In genomic region chr15:67032608-67033007, GRCh38 we compare ENCODE assay signal across 24 cellular contexts. TPM values are rescaled to one million over a fixed set of nuclear protein-coding genes. Genes with fewer than 3 reads are reported as not detected.
DNase-seq lines count a peak whose midpoint lies in the region; ATAC-seq, FAIRE-seq and TF ChIP-seq lines count a peak whose summit lies in the region.
"Had no signal": no experiment of that assay in that cellular context is flagged by ENCODE, and none has a peak within 500 bp of the region (broad histone marks: within the 10 kb centered on the region; RNA-seq: fewer than 3 reads in every experiment).

No MANE protein-coding gene starts in this region.

- H3K23ac ChIP-seq in H1 (ENCODE audit: insufficient read length) (no peak overlapping the region), neuronal stem cell (ENCODE audit: low read depth, low read length, poor library complexity) (no peak overlapping the region)

- H3K4me1 ChIP-seq in HepG2 (ENCODE audit: insufficient read depth, low read length) (peaks cover 41% of the 10 kb centered on the region), right lobe of liver (peaks cover 0 to 22% (median 5%) of the 10 kb centered on the region in 4 donors), HEK293 (ENCODE audit: control insufficient read depth, insufficient read depth, low read length) (peaks cover 9% of the 10 kb centered on the region), H1 (replicated peaks in 1 of 4; ENCODE audit: control insufficient read depth in 3 of 4, insufficient read depth in 4 of 4, low read length in 3 of 4) (peaks cover 11 to 42% (median 26%) of the 10 kb centered on the region in 4 experiments), neuronal stem cell (ENCODE audit: control insufficient read depth in 2 of 2, insufficient read depth in 1 of 2, low read depth in 1 of 2, low read length in 2 of 2) (peaks cover 31 to 39% of the 10 kb centered on the region in 2 donors), kidney (ENCODE audit: control insufficient read depth in 1 of 2, insufficient read depth in 1 of 2, low read depth in 1 of 2, low read length in 2 of 2) (peaks cover 7 to 14% of the 10 kb centered on the region in 2 donors)

- H3K4me2 ChIP-seq in HepG2 (ENCODE audit: low read depth, low read length) (no peak overlapping the region), H1 (ENCODE audit: insufficient read depth in 1 of 2, low read depth in 2 of 2, low read length in 2 of 2) (peak overlapping the region; percentile 68 to 70; a peak in 2 of 4 replicates), neuronal stem cell (ENCODE audit: insufficient read depth, low read length, poor library complexity, severe bottlenecking) (no peak overlapping the region)

- TF ChIP-seq CTCF in HepG2 (CRISPR knock-in tag; IDR thresholded peaks at IDR 0.05) (no peak), right lobe of liver (IDR thresholded peaks at IDR 0.05) (no peak), HEK293 (tag by site-specific recombination; IDR thresholded peaks at IDR 0.05) (no peak), H1 (IDR thresholded peaks at IDR 0.05; ENCODE audit: control extremely low read depth in 1 of 3, insufficient read depth in 1 of 3, low read depth in 1 of 3, low read length in 3 of 3) (no peak), kidney (IDR thresholded peaks at IDR 0.05; ENCODE audit: borderline replicate concordance, extremely low read depth, insufficient read depth) (no peak), GM20000 (IDR thresholded peaks at IDR 0.05; ENCODE audit: extremely low read depth, missing control alignments) (no peak)

- POLR2A ChIA-PET in HepG2 (lab: Yijun Ruan, JAX) (no interaction called here), HEK293 (lab: Yijun Ruan, JAX) (interaction anchor here (0.8 kb wide), 1 partner anchor 15 kb away, joined by 3 read pairs; no protein-coding TSS in a partner anchor), H1 (lab: Charles Lee; ENCODE audit: partially characterized antibody) (interaction anchor here (0.6 to 3.1 kb wide), 4 partner anchors 14 to 1209 kb away, joined by 3 to 16 read pairs (median 7); partner anchors contain the start of gene SMAD3)

- TF ChIP-seq EP300 in HepG2 (IDR thresholded peaks at IDR 0.05; ENCODE audit: low read depth in 2 of 2, low read length in 2 of 2) (no peak), HepG2 (CRISPR knock-in tag; IDR thresholded peaks at IDR 0.05; ENCODE audit: borderline replicate concordance) (no peak), H1 (IDR thresholded peaks at IDR 0.05; ENCODE audit: borderline replicate concordance in 1 of 2, low read depth in 2 of 2, low read length in 2 of 2) (no peak)

- H3K27me3 ChIP-seq in HepG2 (ENCODE audit: control insufficient read depth in 1 of 2, insufficient read depth in 2 of 2, low read length in 2 of 2) (no peaks in the 10 kb centered on the region), right lobe of liver (no peaks in the 10 kb centered on the region), H1 (replicated peaks in 1 of 4; ENCODE audit: control insufficient read depth in 3 of 4, extremely low read depth in 1 of 4, insufficient read depth in 3 of 4, low read length in 3 of 4) (peaks cover 2 to 34% (median 25%) of the 10 kb centered on the region in 4 experiments), neuronal stem cell (ENCODE audit: control insufficient read depth in 3 of 3, insufficient read depth in 3 of 3, low read depth in 1 of 3, low read length in 3 of 3) (peaks cover 0 to 17% (median 0%) of the 10 kb centered on the region in 3 experiments)
- H3K27me3 ChIP-seq: SJSA1 had no signal

- H2BK20ac ChIP-seq in H1 (ENCODE audit: low read length), result peak overlapping the region; percentile 69

- H4K20me1 ChIP-seq in HepG2 (ENCODE audit: insufficient read depth, low read length), result peaks cover 13% of the 10 kb centered on the region
- no peaks in the 10 kb centered on the region for H4K20me1 ChIP-seq in H1 (replicated peaks in 1 of 2; ENCODE audit: control insufficient read depth in 1 of 2, insufficient read depth in 2 of 2, low read length in 2 of 2)

- no peak for FAIRE-seq in HepG2 (lab: Jason Lieb, UNC)
- FAIRE-seq in H1 (lab: Jason Lieb, UNC), result no peak
- FAIRE-seq in kidney (lab: Jason Lieb, UNC), result no peak
- FAIRE-seq: A204.1, G401.6, H54 had no signal

- CTCF ChIA-PET in HepG2 (lab: Yijun Ruan, JAX; ENCODE audit: low intra/inter-chr PET ratio, low total read pairs), result no interaction called here
- CTCF ChIA-PET in HEK293 (lab: Yijun Ruan, JAX), result no interaction called here
- CTCF ChIA-PET in H1 (lab: Charles Lee; ENCODE audit: partially characterized antibody), result interaction anchor here (1.0 to 1.8 kb wide), 6 partner anchors 12 to 272 kb away, joined by 3 to 5 read pairs (median 3); no protein-coding TSS in a partner anchor

- H2AFZ ChIP-seq in HepG2 (ENCODE audit: low read length) (no peak overlapping the region), H1 (ENCODE audit: low read length) (no peak overlapping the region), neuronal stem cell (ENCODE audit: low read length) (no peak overlapping the region)

- H3K18ac ChIP-seq in H1 (ENCODE audit: extremely low read depth, low read length) (0 out of 2 replicates have a peak overlapping the region, but pooled peaks have one; percentile 17), neuronal stem cell (ENCODE audit: low read length) (peak overlapping the region; percentile 4)

- no peak overlapping the region for H4K5ac ChIP-seq in H1 (ENCODE audit: insufficient read length, low read depth, low read length)

- intact Hi-C loops in HepG2 (cut with micrococcal nuclease; ENCODE audit: unreplicated experiment), result no loop called here
- intact Hi-C loops in right lobe of liver (cut with DNase I), result no loop called here
- intact Hi-C loops in kidney (cut with DNase I), result no loop called here

- H3K9ac ChIP-seq in HepG2 (ENCODE audit: insufficient read depth, low read depth, low read length), result no peak overlapping the region
- no peak overlapping the region for H3K9ac ChIP-seq in H1 (replicated peaks in 1 of 4; ENCODE audit: extremely low read depth in 1 of 4, low read depth in 3 of 4, low read length in 3 of 4)
- no peak overlapping the region for H3K9ac ChIP-seq in neuronal stem cell (ENCODE audit: low read depth, low read length, poor library complexity)
- H3K9ac ChIP-seq in kidney (ENCODE audit: low read length in 2 of 2), result no peak overlapping the region

- DNase-seq in HepG2 (ENCODE audit: low spot score), result no peak
- no peak for DNase-seq in right lobe of liver
- no peak for DNase-seq in H1 (ENCODE audit: low read depth in 1 of 2, low spot score in 2 of 2)
- no peak for DNase-seq in neuronal stem cell (ENCODE audit: low spot score)
- DNase-seq in kidney, result no peak
- no peak for DNase-seq in GM20000 (ENCODE audit: low spot score)
- DNase-seq in stimulated activated CD4-positive, alpha-beta T cell treated with anti-CD3 and anti-CD28 coated beads, Interleukin-1b, Interleukin-23, amount 100 ng/mL, for 48 hours, result no peak
- DNase-seq: C1 segment of cervical spinal cord, Caco-2, HFFc6, Karpas-422, NCI-H1092 treated with DMSO at 0.1 percent for 48 hours, NCI-H1436, NCI-H187, NCI-H2081 treated with DMSO at 0.1 percent for 48 hours, NCI-H2171 treated with DMSO at 0.1 percent for 48 hours, NCI-H345, NCI-H524, NCI-H748 treated with DMSO at 0.1 percent for 48 hours had no signal

- BruUV-seq in HepG2 (replicated peaks; lab: Mats Ljungman, UMichigan), result no TSS peak

- peaks cover 0 to 1% of the 10 kb centered on the region in 2 experiments; a peak in 1 of 5 replicates for H3K36me3 ChIP-seq in HepG2 (replicated peaks in 1 of 2; ENCODE audit: control insufficient read depth in 1 of 2, insufficient read depth in 2 of 2, low read length in 2 of 2)
- H3K36me3 ChIP-seq in right lobe of liver, result no peaks in the 10 kb centered on the region
- no peaks in the 10 kb centered on the region for H3K36me3 ChIP-seq in HEK293 (ENCODE audit: control insufficient read depth in 2 of 2, insufficient read depth in 1 of 2, low read length in 2 of 2)
- H3K36me3 ChIP-seq in H1 (ENCODE audit: control insufficient read depth in 2 of 4, insufficient read depth in 4 of 4, low read length in 3 of 4), result no peaks in the 10 kb centered on the region
- H3K36me3 ChIP-seq in neuronal stem cell (replicated peaks in 1 of 2; ENCODE audit: control insufficient read depth in 2 of 2, insufficient read depth in 2 of 2, low read length in 2 of 2), result no peaks in the 10 kb centered on the region
- H3K36me3 ChIP-seq in kidney (ENCODE audit: control insufficient read depth in 1 of 2, insufficient read depth in 2 of 2, low read length in 2 of 2), result no peaks in the 10 kb centered on the region
- H3K36me3 ChIP-seq: SJSA1 had no signal

- H3K79me1 ChIP-seq in H1 (ENCODE audit: low read depth, low read length) (no peaks in the 10 kb centered on the region; the same call in 1 of the 2 replicates), neuronal stem cell (ENCODE audit: low read depth, low read length) (no peaks in the 10 kb centered on the region)

- peak overlapping the region; percentile 3 for H4K91ac ChIP-seq in H1 (replicated peaks; ENCODE audit: insufficient read length, low read length)
- no peak overlapping the region for H4K91ac ChIP-seq in neuronal stem cell (ENCODE audit: low read depth, low read length, poor library complexity)

- in situ Hi-C loops in HepG2 (cut with HindIII; ENCODE audit: extremely low pct_ligation_motif_present, low pct_unique_long_range_greater_than_20kb), result no loop called here

- no peak overlapping the region for H3K4me3 ChIP-seq in HepG2 (replicated peaks in 1 of 3; ENCODE audit: insufficient read depth in 1 of 3, low read depth in 2 of 3, low read length in 3 of 3)
- no peak overlapping the region for H3K4me3 ChIP-seq in right lobe of liver
- no peak overlapping the region for H3K4me3 ChIP-seq in HEK293 (ENCODE audit: low read depth, low read length)
- 0 out of 8 replicates have a peak overlapping the region, but pooled peaks of 1 of the 4 experiments have one; percentile 50 for H3K4me3 ChIP-seq in H1 (ENCODE audit: extremely low read depth in 1 of 4, insufficient read depth in 2 of 4, low read depth in 3 of 4, low read length in 4 of 4)
- H3K4me3 ChIP-seq in neuronal stem cell (ENCODE audit: low read length in 2 of 2), result no peak overlapping the region
- H3K4me3 ChIP-seq in kidney (ENCODE audit: low read length in 2 of 2), result no peak overlapping the region
- H3K4me3 ChIP-seq: SJSA1 had no signal

- H3K27ac ChIP-seq in HepG2 (ENCODE audit: extremely low read length, insufficient read depth, low read length) (no peak overlapping the region), right lobe of liver (no peak overlapping the region), HEK293 (ENCODE audit: extremely low read depth, low read depth, low read length) (no peak overlapping the region), H1 (ENCODE audit: low read depth, low read length) (no peak overlapping the region), neuronal stem cell (replicated peaks; ENCODE audit: low read length) (no peak overlapping the region), kidney (ENCODE audit: low read depth in 2 of 2, low read length in 2 of 2) (no peak overlapping the region)
- H3K27ac ChIP-seq: SJSA1 had no signal

- H3K9me3 ChIP-seq in HepG2 (ENCODE audit: low read length), result no peaks in the 10 kb centered on the region
- H3K9me3 ChIP-seq in right lobe of liver, result no peaks in the 10 kb centered on the region
- no peaks in the 10 kb centered on the region for H3K9me3 ChIP-seq in HEK293 (ENCODE audit: control insufficient read depth, insufficient read depth, low read depth, low read length)
- no peaks in the 10 kb centered on the region for H3K9me3 ChIP-seq in H1 (ENCODE audit: insufficient read depth in 2 of 2, low read depth in 1 of 2, low read length in 1 of 2)
- no peaks in the 10 kb centered on the region for H3K9me3 ChIP-seq in neuronal stem cell (replicated peaks in 1 of 2; ENCODE audit: control insufficient read depth in 2 of 2, insufficient read depth in 1 of 2, low read depth in 1 of 2, low read length in 2 of 2)
- H3K9me3 ChIP-seq in kidney (ENCODE audit: control insufficient read depth in 1 of 2, low read length in 2 of 2), result no peaks in the 10 kb centered on the region
- H3K9me3 ChIP-seq: Caco-2, SJSA1 had no signal

- H2BK12ac ChIP-seq in H1 (ENCODE audit: low read depth, low read length) (peak overlapping the region; percentile 99), neuronal stem cell (ENCODE audit: low read length) (no peak overlapping the region)

- H2BK5ac ChIP-seq in H1 (ENCODE audit: low read depth, low read length), result peak overlapping the region; percentile 72; the same call in 1 of the 2 replicates
- H2BK5ac ChIP-seq in neuronal stem cell (ENCODE audit: low read length), result no peak overlapping the region

- H2AK5ac ChIP-seq in H1 (ENCODE audit: low read depth, low read length) (peak overlapping the region; percentile 76; the same call in 1 of the 2 replicates), neuronal stem cell (ENCODE audit: low read depth, low read length) (peak overlapping the region; percentile 96)

- H3K56ac ChIP-seq in H1 (replicated peaks; ENCODE audit: insufficient read length, low read depth, low read length), result no peak overlapping the region

- H3K79me2 ChIP-seq in HepG2 (ENCODE audit: insufficient read depth, low read length) (no peaks in the 10 kb centered on the region), H1 (ENCODE audit: control insufficient read depth in 1 of 2, insufficient read depth in 2 of 2, low read length in 2 of 2) (no peaks in the 10 kb centered on the region)

- no peaks in the 10 kb centered on the region; the same call in 1 of the 2 replicates for H3K23me2 ChIP-seq in H1 (ENCODE audit: low read depth, low read length)

- H2BK120ac ChIP-seq in H1 (replicated peaks; ENCODE audit: low read depth, low read length) (peak overlapping the region; percentile 26), neuronal stem cell (ENCODE audit: low read depth, low read length) (no peak overlapping the region)

- H2BK15ac ChIP-seq in H1 (ENCODE audit: low read length) (peak overlapping the region; percentile 5; the same call in 1 of the 2 replicates), neuronal stem cell (ENCODE audit: low read length) (no peak overlapping the region)

- H3K14ac ChIP-seq in H1 (ENCODE audit: insufficient read length) (no peak overlapping the region), neuronal stem cell (ENCODE audit: low read length) (no peak overlapping the region)

- peak overlapping the region; percentile 49 for H3K4ac ChIP-seq in H1 (replicated peaks; ENCODE audit: insufficient read length, low read depth, low read length)
- H3K4ac ChIP-seq in neuronal stem cell (ENCODE audit: low read length), result no peak overlapping the region

- 90% methylated on average over 3 of the region's 3 CpGs for WGBS in HepG2 (ENCODE audit: low lambda C conversion rate)
- WGBS in right lobe of liver (ENCODE audit: insufficient coverage, low coverage, low lambda C conversion rate, missing lambda C conversion rate), result 84% methylated on average over 3 of the region's 3 CpGs
- WGBS in H1 (ENCODE audit: extremely low coverage in 1 of 2, insufficient coverage in 1 of 2, insufficient read length in 1 of 2, insufficient replicate concordance in 2 of 2, low coverage in 1 of 2, low lambda C conversion rate in 2 of 2, missing lambda C conversion rate in 1 of 2), 2 experiments, result 85% methylated on average over 3 of the region's 3 CpGs; no CpG with 5 or more reads in 1 of the 2 experiments
- no CpG with 5 or more reads among the region's 3 CpGs for WGBS in neuronal stem cell (ENCODE audit: extremely low coverage in 2 of 2, insufficient read length in 2 of 2, insufficient replicate concordance in 1 of 2), 2 donors

- no peak for TF ChIP-seq POLR2A in HepG2 (IDR thresholded peaks at IDR 0.05; ENCODE audit: insufficient read depth in 1 of 2, low read depth in 2 of 2, low read length in 2 of 2)
- no peak for TF ChIP-seq POLR2A in right lobe of liver (IDR thresholded peaks at IDR 0.05)
- no peak for TF ChIP-seq POLR2A in H1 (IDR thresholded peaks at IDR 0.05; ENCODE audit: control extremely low read depth in 1 of 2, low read depth in 2 of 2, low read length in 2 of 2)

- no peak for TF ChIP-seq RAD21 in HepG2 (CRISPR knock-in tag; IDR thresholded peaks at IDR 0.05)
- TF ChIP-seq RAD21 in H1 (IDR thresholded peaks at IDR 0.05 in 1 of 2, conservative IDR thresholded peaks at IDR 0.05 in 1 of 2; ENCODE audit: low read depth in 2 of 2, low read length in 2 of 2), result no peak

- ATAC-seq in HepG2 (no peak), right lobe of liver (no peak)

- H4K8ac ChIP-seq in H1 (ENCODE audit: extremely low read depth, insufficient read depth, low read length) (no peak overlapping the region), neuronal stem cell (ENCODE audit: low read depth, low read length) (no peak overlapping the region)

RNA-seq across cellular contexts. Expression of gene SMAD3, which starts 32.8 kb away (rescaled TPM):
- total RNA-seq in HepG2 (2016; rRNA removed; fragmentation: Illumina TruSeq; extraction: Trizol) (8.6 and 10.0 TPM in 2 replicates), right lobe of liver (10 to 100 TPM in 5 of 6 experiments, 1 to 10 TPM in 1; 9.2 to 34.0 (median 14.4) TPM), kidney (58.2 TPM)
- 5.9 and 6.9 TPM in 2 replicates for total RNA-seq in HepG2 (2016; cell fraction: cytosol; rRNA removed; fragmentation: Illumina TruSeq; extraction: Trizol; ENCODE audit: low read depth)
- 8.6 and 9.2 TPM in 2 replicates for total RNA-seq in HepG2 (2016; cell fraction: insoluble cytoplasmic fraction; rRNA removed; fragmentation: Illumina TruSeq; extraction: Trizol)
- total RNA-seq in HepG2 (2016; cell fraction: membrane; rRNA removed; fragmentation: Illumina TruSeq; extraction: Trizol), result 6.1 and 6.5 TPM in 2 replicates
- total RNA-seq in HepG2 (2016; cell fraction: nucleus; rRNA removed; fragmentation: Illumina TruSeq; extraction: Trizol), result 15.6 and 16.8 TPM in 2 replicates
- polyA plus RNA-seq in HepG2 (2011; rRNA removed) (56.3 and 59.1 TPM in 2 replicates), H1 (2011; rRNA removed) (10.1 and 17.3 TPM in 2 replicates), kidney (ENCODE audit: insufficient read depth, low read depth, low replicate concordance) (10.1 TPM)
- 15.3 and 17.1 TPM in 2 replicates for polyA plus RNA-seq in HepG2 (2011; cell fraction: cytosol; rRNA removed)
- 92.6 and 110 TPM in 2 replicates for polyA plus RNA-seq in HepG2 (2011; cell fraction: nucleus; rRNA removed)
- polyA plus RNA-seq in HepG2 (2012), result 27.7 and 30.7 TPM in 2 replicates
- 0.69 and 1.4 TPM in 2 replicates for polyA plus RNA-seq in HepG2 (2016; cell fraction: cytosol; fragmentation: Illumina TruSeq; extraction: Trizol; ENCODE audit: low read depth)
- 9.8 and 12.0 TPM in 2 replicates for polyA plus RNA-seq in HepG2 (2016; cell fraction: insoluble cytoplasmic fraction; fragmentation: Illumina TruSeq; extraction: Trizol; ENCODE audit: low read depth)
- polyA plus RNA-seq in HepG2 (2016; cell fraction: membrane; fragmentation: Illumina TruSeq; extraction: Trizol; ENCODE audit: low read depth), result 2.7 and 3.7 TPM in 2 replicates
- polyA plus RNA-seq in HepG2 (2016; cell fraction: nucleus; fragmentation: Illumina TruSeq; extraction: Trizol; ENCODE audit: insufficient read depth, low read depth), result 25.8 and 26.1 TPM in 2 replicates
- 37.4 and 65.9 TPM in 2 replicates for polyA minus RNA-seq in HepG2 (2011; rRNA and poly(A)+ RNA removed; ENCODE audit: low replicate concordance)
- 17.8 and 26.2 TPM in 2 replicates for polyA minus RNA-seq in HepG2 (2011; cell fraction: cytosol; rRNA and poly(A)+ RNA removed)
- polyA minus RNA-seq in HepG2 (2011; cell fraction: nucleus; rRNA and poly(A)+ RNA removed), result 43.8 and 50.1 TPM in 2 replicates
- 11.1 and 12.4 TPM in 2 replicates for total RNA-seq in H1 (2021; fragmentation: NEBNext Ultra II Directional; extraction: Animal tissue kit (Norgen Biotek cat#: 25700))
- polyA plus RNA-seq in H1 (2011; cell fraction: cytosol; rRNA removed), result 9.1 TPM
- polyA plus RNA-seq in H1 (2011; cell fraction: nucleus; rRNA removed), result 41.6 TPM
- 7.8 to 10.4 TPM (median 8.7 TPM) in 4 replicates for polyA plus RNA-seq in H1 (2012, experiment 1 of 2)
- polyA plus RNA-seq in H1 (2012, experiment 2 of 2), result 5.0 TPM
- polyA plus RNA-seq in H1 (2013, experiment 1 of 2), result 13.2 TPM
- 11.1 TPM for polyA plus RNA-seq in H1 (2013, experiment 2 of 2)
- polyA minus RNA-seq in H1 (2011; rRNA and poly(A)+ RNA removed), result 16.5 and 18.3 TPM in 2 replicates
- polyA minus RNA-seq in H1 (2011; cell fraction: cytosol; rRNA and poly(A)+ RNA removed), result 12.3 TPM
- polyA minus RNA-seq in H1 (2011; cell fraction: nucleus; rRNA and poly(A)+ RNA removed), result 14.3 TPM
- 32.6 TPM for polyA plus RNA-seq in neuronal stem cell (2013, experiment 1 of 2)
- 32.9 TPM for polyA plus RNA-seq in neuronal stem cell (2013, experiment 2 of 2)

Comparison
In these comparisons a context has a peak if more than half of its experiments do, and no peak if none do; other contexts are left out.
1. H3K4me2 ChIP-seq: peak in H1 (2 of 2); none in HepG2 (single experiment) and neuronal stem cell (single experiment).
2. Of the 63 proteins assayed by ChIP-seq in both HepG2 and HEK293: peak only in HepG2: none; only in HEK293: ZNF580; in both: none; in neither: 62.